Comparison of ENCODE assay signal across 1 cellular context in genomic region chr2:207725815-207726578, GRCh38.
TF ChIP-seq lines count a peak whose summit lies in the region.

No MANE protein-coding gene starts in this region.

TF ChIP-seq in GM23338, 12 proteins besides CTCF, POLR2A, EP300 and RAD21:
- TF ChIP-seq ZNF462 (CRISPR knock-in tag; IDR thresholded peaks at IDR 0.05), result no peak
- TF ChIP-seq JUNB (IDR thresholded peaks at IDR 0.05; ENCODE audit: unreplicated experiment), result no peak
- no peak for TF ChIP-seq EZH2 (IDR thresholded peaks at IDR 0.05; ENCODE audit: low read depth, unreplicated experiment)
- TF ChIP-seq CREB1 (CRISPR knock-in tag; IDR thresholded peaks at IDR 0.05; ENCODE audit: low read depth), result no peak
- no peak for TF ChIP-seq ETS1 (IDR thresholded peaks at IDR 0.05)
- no peak for TF ChIP-seq REST (IDR thresholded peaks at IDR 0.05; ENCODE audit: unreplicated experiment)
- no peak for TF ChIP-seq EZH2phosphoT487 (IDR thresholded peaks at IDR 0.05; ENCODE audit: unreplicated experiment)
- no peak for TF ChIP-seq ZNF331 (CRISPR knock-in tag; IDR thresholded peaks at IDR 0.05; ENCODE audit: low read depth)
- no peak for TF ChIP-seq POLR2AphosphoS5 (IDR thresholded peaks at IDR 0.05; ENCODE audit: low read depth)
- TF ChIP-seq NANOG (IDR thresholded peaks at IDR 0.05; ENCODE audit: borderline replicate concordance), result no peak
- TF ChIP-seq ZNF114 (CRISPR knock-in tag; IDR thresholded peaks at IDR 0.05), result no peak
- TF ChIP-seq STAT1 (IDR thresholded peaks at IDR 0.05; ENCODE audit: unreplicated experiment), result no peak
